In genomic region chr9:96156151-96156550, GRCh38 we compare ENCODE assay signal across 23 cellular contexts.
DNase-seq lines count a peak whose midpoint lies in the region; ATAC-seq and TF ChIP-seq lines count a peak whose summit lies in the region.
"Had no signal": no experiment of that assay in that cellular context is flagged by ENCODE, and none has a peak within 500 bp of the region (broad histone marks: within the 10 kb centered on the region; RNA-seq: fewer than 3 reads in every experiment).

No MANE protein-coding gene starts in this region.

- H3K4me1 ChIP-seq in tibial artery: peaks cover 0 to 37% (median 5%) of the 10 kb centered on the region in 4 donors

- H3K4me1 Mint-ChIP-seq in osteocyte (ENCODE audit: unreplicated experiment): peaks cover 33% of the 10 kb centered on the region
- H3K4me1 Mint-ChIP-seq in CD4-positive, alpha-beta T cell (ENCODE audit: low read depth): peaks cover 8% of the 10 kb centered on the region
- peaks cover 23% of the 10 kb centered on the region for H3K4me1 Mint-ChIP-seq in activated CD8-positive, alpha-beta T cell treated with anti-CD3 and anti-CD28 coated beads for 36 hours (ENCODE audit: low read depth)
- H3K4me1 Mint-ChIP-seq in activated CD4-positive, alpha-beta T cell treated with anti-CD3 and anti-CD28 coated beads for 36 hours: peaks cover 5% of the 10 kb centered on the region

- POLR2A ChIA-PET in CD4-positive, alpha-beta T cell (lab: Charles Lee): no interaction called here
- POLR2A ChIA-PET in activated CD8-positive, alpha-beta T cell treated with anti-CD3 and anti-CD28 coated beads for 36 hours (lab: Charles Lee): no interaction called here
- POLR2A ChIA-PET in activated CD4-positive, alpha-beta T cell treated with anti-CD3 and anti-CD28 coated beads for 36 hours (lab: Charles Lee): no interaction called here

- no peaks in the 10 kb centered on the region for H3K36me3 Mint-ChIP-seq in osteocyte (ENCODE audit: unreplicated experiment)
- H3K36me3 Mint-ChIP-seq in CD4-positive, alpha-beta T cell (ENCODE audit: low read depth): no peaks in the 10 kb centered on the region
- H3K36me3 Mint-ChIP-seq in activated CD8-positive, alpha-beta T cell treated with anti-CD3 and anti-CD28 coated beads for 36 hours (ENCODE audit: low read depth): no peaks in the 10 kb centered on the region
- H3K36me3 Mint-ChIP-seq in activated CD4-positive, alpha-beta T cell treated with anti-CD3 and anti-CD28 coated beads for 36 hours (ENCODE audit: low read depth): no peaks in the 10 kb centered on the region
- H3K36me3 Mint-ChIP-seq: WTC11 had no signal

- H3K27ac Mint-ChIP-seq in osteocyte (ENCODE audit: unreplicated experiment): peak overlapping the region; percentile 39
- no peak overlapping the region for H3K27ac Mint-ChIP-seq in CD4-positive, alpha-beta T cell
- no peak overlapping the region for H3K27ac Mint-ChIP-seq in activated CD8-positive, alpha-beta T cell treated with anti-CD3 and anti-CD28 coated beads for 36 hours
- no peak overlapping the region for H3K27ac Mint-ChIP-seq in activated CD4-positive, alpha-beta T cell treated with anti-CD3 and anti-CD28 coated beads for 36 hours
- H3K27ac Mint-ChIP-seq: WTC11 had no signal

- peak; percentile 45 for DNase-seq in activated CD8-positive, alpha-beta memory T cell treated with anti-CD3 and anti-CD28 coated beads, Interleukin-2, amount 50 U/mL, for 48 hours
- DNase-seq in activated CD8-positive, alpha-beta memory T cell treated with anti-CD3 and anti-CD28 coated beads, Interleukin-2, amount 50 U/mL, for 4 hours: no peak
- DNase-seq in inferior parietal cortex (ENCODE audit: extremely low spot score) (peak; percentile 73), osteocyte (ENCODE audit: extremely low spot score, unreplicated experiment) (no peak), tibial artery (peak in 1 of 2 donors; percentile 57)
- no peak for DNase-seq in CD4-positive, alpha-beta T cell
- no peak for DNase-seq in activated CD8-positive, alpha-beta T cell treated with anti-CD3 and anti-CD28 coated beads for 36 hours
- no peak for DNase-seq in activated CD4-positive, alpha-beta T cell treated with anti-CD3 and anti-CD28 coated beads for 36 hours
- DNase-seq: 8988T; activated CD4-positive, alpha-beta T cell treated with anti-CD3 and anti-CD28 coated beads, Interleukin-2, amount 50 U/mL, for 4 hours; AML-193; brain microvascular endothelial cell; DMS79 treated with DMSO at 0.1 percent for 48 hours; midbrain; MV-4-11; NCI-H187; NCI-H82; stimulated activated CD4-positive, alpha-beta T cell treated with anti-CD3 and anti-CD28 coated beads, Interleukin-12 subunit alpha, Interleukin-12 subunit beta, amount 100 ng/mL, for 4 hours; T-helper 9 cell had no signal

- ATAC-seq in CD4-positive, alpha-beta T cell (ENCODE audit: poor library complexity): no peak
- ATAC-seq in activated CD8-positive, alpha-beta T cell treated with anti-CD3 and anti-CD28 coated beads for 36 hours: no peak
- ATAC-seq in activated CD4-positive, alpha-beta T cell treated with anti-CD3 and anti-CD28 coated beads for 36 hours: no peak
- ATAC-seq: left lobe of liver, WTC11 had no signal

- H3K27me3 Mint-ChIP-seq in osteocyte (ENCODE audit: unreplicated experiment): peaks cover 2% of the 10 kb centered on the region
- H3K27me3 Mint-ChIP-seq in CD4-positive, alpha-beta T cell: peaks cover 4% of the 10 kb centered on the region
- H3K27me3 Mint-ChIP-seq in activated CD8-positive, alpha-beta T cell treated with anti-CD3 and anti-CD28 coated beads for 36 hours: peaks cover 20% of the 10 kb centered on the region
- peaks cover 19% of the 10 kb centered on the region for H3K27me3 Mint-ChIP-seq in activated CD4-positive, alpha-beta T cell treated with anti-CD3 and anti-CD28 coated beads for 36 hours

- intact Hi-C loops in tibial artery (cut with DNase I; ENCODE audit: low total_unique reads): no loop called here
- intact Hi-C loops in CD4-positive, alpha-beta T cell (cut with DNase I, micrococcal nuclease): loop anchor here in 1 of 2 experiments (10.0 kb wide), 1 partner anchor 141 kb away; no protein-coding TSS in a partner anchor
- intact Hi-C loops in activated CD8-positive, alpha-beta T cell treated with anti-CD3 and anti-CD28 coated beads for 36 hours (cut with micrococcal nuclease): no loop called here
- intact Hi-C loops in activated CD4-positive, alpha-beta T cell treated with anti-CD3 and anti-CD28 coated beads for 36 hours (cut with DNase I, micrococcal nuclease): loop anchor here in 1 of 2 experiments (10.0 kb wide), 1 partner anchor 59 kb away; no protein-coding TSS in a partner anchor

- no peaks in the 10 kb centered on the region for H3K36me3 ChIP-seq in tibial artery
- H3K36me3 ChIP-seq: brain microvascular endothelial cell had no signal

- TF ChIP-seq CTCF in osteocyte (IDR thresholded peaks at IDR 0.05) (no peak), tibial artery (IDR thresholded peaks at IDR 0.05) (no peak)
- TF ChIP-seq CTCF in CD4-positive, alpha-beta T cell (IDR thresholded peaks at IDR 0.05): no peak
- no peak for TF ChIP-seq CTCF in activated CD8-positive, alpha-beta T cell treated with anti-CD3 and anti-CD28 coated beads for 36 hours (IDR thresholded peaks at IDR 0.05)

- CTCF ChIA-PET in CD4-positive, alpha-beta T cell (lab: Charles Lee): no interaction called here
- CTCF ChIA-PET in activated CD8-positive, alpha-beta T cell treated with anti-CD3 and anti-CD28 coated beads for 36 hours (lab: Charles Lee): no interaction called here
- CTCF ChIA-PET in activated CD4-positive, alpha-beta T cell treated with anti-CD3 and anti-CD28 coated beads for 36 hours (lab: Charles Lee): no interaction called here

- peak overlapping the region; percentile 34 to 35 for H3K27ac ChIP-seq in tibial artery
- no peak overlapping the region for H3K27ac ChIP-seq in CD4-positive, alpha-beta T cell (ENCODE audit: low read depth, low read length)
- H3K27ac ChIP-seq: brain microvascular endothelial cell, coronary artery had no signal

- H3K9me3 ChIP-seq in tibial artery: peaks cover 0 to 3% (median 0%) of the 10 kb centered on the region in 3 donors
- H3K9me3 ChIP-seq in CD4-positive, alpha-beta T cell (ENCODE audit: control insufficient read depth, low read length): no peaks in the 10 kb centered on the region

- no peak overlapping the region for H3K4me3 ChIP-seq in tibial artery
- H3K4me3 ChIP-seq: coronary artery, GM12878 had no signal

- H3K27me3 ChIP-seq in tibial artery: no peaks in the 10 kb centered on the region
- H3K27me3 ChIP-seq in CD4-positive, alpha-beta T cell (ENCODE audit: control insufficient read depth, insufficient read depth, low read length): no peaks in the 10 kb centered on the region
- H3K27me3 ChIP-seq: brain microvascular endothelial cell had no signal

- H3K4me3 Mint-ChIP-seq in osteocyte (ENCODE audit: unreplicated experiment): no peak overlapping the region
- H3K4me3 Mint-ChIP-seq in CD4-positive, alpha-beta T cell: no peak overlapping the region
- no peak overlapping the region for H3K4me3 Mint-ChIP-seq in activated CD8-positive, alpha-beta T cell treated with anti-CD3 and anti-CD28 coated beads for 36 hours
- H3K4me3 Mint-ChIP-seq in activated CD4-positive, alpha-beta T cell treated with anti-CD3 and anti-CD28 coated beads for 36 hours: no peak overlapping the region
- H3K4me3 Mint-ChIP-seq: WTC11 had no signal

- H3K9me3 Mint-ChIP-seq in osteocyte (ENCODE audit: unreplicated experiment): no peaks in the 10 kb centered on the region
- H3K9me3 Mint-ChIP-seq in CD4-positive, alpha-beta T cell: no peaks in the 10 kb centered on the region
- H3K9me3 Mint-ChIP-seq in activated CD8-positive, alpha-beta T cell treated with anti-CD3 and anti-CD28 coated beads for 36 hours: no peaks in the 10 kb centered on the region
- H3K9me3 Mint-ChIP-seq in activated CD4-positive, alpha-beta T cell treated with anti-CD3 and anti-CD28 coated beads for 36 hours (ENCODE audit: low read depth): no peaks in the 10 kb centered on the region
- H3K9me3 Mint-ChIP-seq: WTC11 had no signal

Comparison
In these comparisons a context has a peak if more than half of its experiments do, and no peak if none do; other contexts are left out.
1. DNase-seq: peak in activated CD8-positive, alpha-beta memory T cell treated with anti-CD3 and anti-CD28 coated beads, Interleukin-2, amount 50 U/mL, for 48 hours (single experiment) and inferior parietal cortex (single experiment); none in activated CD8-positive, alpha-beta memory T cell treated with anti-CD3 and anti-CD28 coated beads, Interleukin-2, amount 50 U/mL, for 4 hours (single experiment), osteocyte (single experiment), CD4-positive, alpha-beta T cell (0 of 10), activated CD8-positive, alpha-beta T cell treated with anti-CD3 and anti-CD28 coated beads for 36 hours (single experiment) and activated CD4-positive, alpha-beta T cell treated with anti-CD3 and anti-CD28 coated beads for 36 hours (single experiment).